Comparison of ENCODE assay signal across 8 cellular contexts in genomic region chrX:78945186-78945912, GRCh38. TPM values are rescaled to one million over a fixed set of nuclear protein-coding genes. Genes with fewer than 3 reads are reported as not detected.
DNase-seq lines count a peak whose midpoint lies in the region; ATAC-seq and TF ChIP-seq lines count a peak whose summit lies in the region.

TSS of gene P2RY10 (plus strand) at chrX:78945391. CDS start at chrX:78960521, 15,130 bp downstream.

- H3K4me3 Mint-ChIP-seq in neural progenitor cell (no peak within 1 kb of the TSS), WTC11 (no peak within 1 kb of the TSS)

- POLR2A ChIA-PET in WTC11 (lab: Charles Lee): no interaction called here

- H3K27me3 Mint-ChIP-seq in neural progenitor cell (ENCODE audit: insufficient read depth, low read depth): no peaks in the 10 kb centered on the region
- H3K27me3 Mint-ChIP-seq in WTC11 (ENCODE audit: low read depth): no peaks in the 10 kb centered on the region

- peaks cover 7% of the 10 kb centered on the region for H3K9me3 ChIP-seq in neural progenitor cell (ENCODE audit: low read depth)

- ATAC-seq in GM19467 (IDR thresholded peaks at IDR 0.05; ENCODE audit: unreplicated experiment) (peak; percentile 77), HG03520 (IDR thresholded peaks at IDR 0.05; ENCODE audit: unreplicated experiment) (peak; percentile 84), WTC11 (no peak)

- H3K9me3 Mint-ChIP-seq in neural progenitor cell: no peaks in the 10 kb centered on the region
- no peaks in the 10 kb centered on the region for H3K9me3 Mint-ChIP-seq in WTC11

- no peaks in the 10 kb centered on the region for H3K27me3 ChIP-seq in neural progenitor cell

- no peak within 1 kb of the TSS for H2AFZ ChIP-seq in neural progenitor cell (replicated peaks)

- no peak within 1 kb of the TSS for H3K27ac ChIP-seq in neural progenitor cell

- no peaks in the 10 kb centered on the region for H3K4me1 ChIP-seq in neural progenitor cell

- CTCF ChIA-PET in WTC11 (lab: Charles Lee): no interaction called here

- no peaks in the 10 kb centered on the region for H3K36me3 ChIP-seq in neural progenitor cell

- H3K9ac ChIP-seq in neural progenitor cell: no peak within 1 kb of the TSS

- H3F3A ChIP-seq in neural progenitor cell (ENCODE audit: low read depth): no peaks in the 10 kb centered on the region

- no peak within 1 kb of the TSS for H3K27ac Mint-ChIP-seq in neural progenitor cell
- no peak within 1 kb of the TSS for H3K27ac Mint-ChIP-seq in WTC11

- DNase-seq in activated T-helper 1 cell treated with Interleukin-2 at 50 U/mL for 16 hours (ENCODE audit: low read depth): peak; percentile 15
- DNase-seq in glomerular visceral epithelial cell (ENCODE audit: extremely low spot score): no peak
- no peak for DNase-seq in neural progenitor cell (ENCODE audit: low spot score)
- no peak for DNase-seq in NCI-H69 (lab: John Stamatoyannopoulos, UW)
- DNase-seq in WTC11 (ENCODE audit: low spot score): no peak

- no peaks in the 10 kb centered on the region for H3K4me1 Mint-ChIP-seq in neural progenitor cell
- H3K4me1 Mint-ChIP-seq in WTC11: no peaks in the 10 kb centered on the region

- no peaks in the 10 kb centered on the region for H4K20me1 ChIP-seq in neural progenitor cell (ENCODE audit: low read depth)

- TF ChIP-seq CTCF in neural progenitor cell (IDR thresholded peaks at IDR 0.05) (no peak), WTC11 (IDR thresholded peaks at IDR 0.05) (no peak)

- H3K79me2 ChIP-seq in neural progenitor cell (ENCODE audit: low read depth): no peaks in the 10 kb centered on the region

- H3K36me3 Mint-ChIP-seq in neural progenitor cell (no peaks in the 10 kb centered on the region), WTC11 (no peaks in the 10 kb centered on the region)

- H3K4me3 ChIP-seq in GM08714 (ENCODE audit: low read length) (peak within 1 kb of the TSS; percentile 100), neural progenitor cell (no peak within 1 kb of the TSS)

- H3K4me2 ChIP-seq in neural progenitor cell: no peak within 1 kb of the TSS

TF ChIP-seq in WTC11, 78 proteins besides CTCF, POLR2A, EP300 and RAD21 (continues in another document):
- TF ChIP-seq GRHL2 (CRISPR knock-in tag; IDR thresholded peaks at IDR 0.05; ENCODE audit: insufficient replicate concordance, severe bottlenecking): no peak
- TF ChIP-seq STAT6 (CRISPR knock-in tag; conservative IDR thresholded peaks at IDR 0.05; ENCODE audit: low read depth): no peak
- TF ChIP-seq ZSCAN18 (CRISPR knock-in tag; IDR thresholded peaks at IDR 0.05): no peak
- TF ChIP-seq PRDM15 (CRISPR knock-in tag; IDR thresholded peaks at IDR 0.05): no peak
- TF ChIP-seq ZNF671 (CRISPR knock-in tag; IDR thresholded peaks at IDR 0.05): no peak
- TF ChIP-seq HMGXB4 (CRISPR knock-in tag; IDR thresholded peaks at IDR 0.05): no peak
- TF ChIP-seq NR2C2 (CRISPR knock-in tag; IDR thresholded peaks at IDR 0.05): no peak
- no peak for TF ChIP-seq USF1 (CRISPR knock-in tag; IDR thresholded peaks at IDR 0.05)

RNA-seq across cellular contexts. Expression of gene P2RY10, which starts in this region (rescaled TPM):
- total RNA-seq in neural progenitor cell (ENCODE audit: low replicate concordance) (not detected in 2 replicates), WTC11 (2021) (0.09 to 0.23 TPM in 2 of 3 replicates, not detected in the other)
